8 cellular contexts compared by ENCODE assay signal in genomic region chr7:131688738-131689661, GRCh38.
DNase-seq lines count a peak whose midpoint lies in the region; ATAC-seq and TF ChIP-seq lines count a peak whose summit lies in the region.

No MANE protein-coding gene starts in this region.

- H3K18ac ChIP-seq in mesendoderm (ENCODE audit: low read length) = no peak overlapping the region

- no peak overlapping the region for H3K27ac Mint-ChIP-seq in activated CD8-positive, alpha-beta T cell treated with anti-CD3 and anti-CD28 coated beads for 36 hours

- H2AK5ac ChIP-seq in mesendoderm (ENCODE audit: low read length) = no peak overlapping the region

- no peak overlapping the region for H3K23ac ChIP-seq in mesendoderm (ENCODE audit: low read length)

- CTCF ChIA-PET in activated CD8-positive, alpha-beta T cell treated with anti-CD3 and anti-CD28 coated beads for 36 hours (lab: Charles Lee) = interaction anchor here (0.7 to 4.5 kb wide), 9 partner anchors 9 to 892 kb away, joined by 3 to 45 read pairs (median 5); no protein-coding TSS in a partner anchor

- no peak overlapping the region for H3K4me3 ChIP-seq in effector memory CD4-positive, alpha-beta T cell (ENCODE audit: insufficient read depth, low read depth, low read length, poor library complexity, severe bottlenecking)
- no peak overlapping the region for H3K4me3 ChIP-seq in mesendoderm (ENCODE audit: low read length)

- peak; percentile 85 for TF ChIP-seq CTCF in activated CD8-positive, alpha-beta T cell treated with anti-CD3 and anti-CD28 coated beads for 36 hours (IDR thresholded peaks at IDR 0.05)

- no peaks in the 10 kb centered on the region for H3K9me3 Mint-ChIP-seq in activated CD8-positive, alpha-beta T cell treated with anti-CD3 and anti-CD28 coated beads for 36 hours

- H2BK15ac ChIP-seq in mesendoderm (replicated peaks; ENCODE audit: low read depth) = no peak overlapping the region

- no peaks in the 10 kb centered on the region for H3K27me3 ChIP-seq in effector memory CD4-positive, alpha-beta T cell (replicated peaks; ENCODE audit: control insufficient read depth, insufficient read depth, low read length, poor library complexity, severe bottlenecking)
- H3K27me3 ChIP-seq in mesendoderm (ENCODE audit: insufficient read depth, low read length, poor library complexity) = no peaks in the 10 kb centered on the region

- no CpG with 5 or more reads among the region's 12 CpGs for WGBS in mesendoderm (ENCODE audit: extremely low coverage, insufficient coverage, low lambda C conversion rate)

- peaks cover 32% of the 10 kb centered on the region for H3K27me3 Mint-ChIP-seq in activated CD8-positive, alpha-beta T cell treated with anti-CD3 and anti-CD28 coated beads for 36 hours

- intact Hi-C loops in activated CD8-positive, alpha-beta T cell treated with anti-CD3 and anti-CD28 coated beads for 36 hours (cut with micrococcal nuclease) = loop anchor here (5.0 to 10.0 kb wide), 2 partner anchors 158 to 366 kb away; no protein-coding TSS in a partner anchor

- H3K4me1 ChIP-seq in effector memory CD4-positive, alpha-beta T cell (ENCODE audit: control insufficient read depth, insufficient read depth, low read length, poor library complexity, severe bottlenecking) = no peaks in the 10 kb centered on the region
- H3K4me1 ChIP-seq in mesendoderm (ENCODE audit: control insufficient read depth, low read depth, low read length) = peaks cover 4% of the 10 kb centered on the region

- POLR2A ChIA-PET in activated CD8-positive, alpha-beta T cell treated with anti-CD3 and anti-CD28 coated beads for 36 hours (lab: Charles Lee) = no interaction called here

- no peaks in the 10 kb centered on the region for H3K36me3 ChIP-seq in effector memory CD4-positive, alpha-beta T cell (ENCODE audit: control insufficient read depth, insufficient read depth, low read length)
- H3K36me3 ChIP-seq in mesendoderm (ENCODE audit: control insufficient read depth, insufficient read depth, low read length) = no peaks in the 10 kb centered on the region

- no peak overlapping the region for H3K9ac ChIP-seq in mesendoderm (ENCODE audit: low read length)

- H4K5ac ChIP-seq in mesendoderm (ENCODE audit: low read length) = no peak overlapping the region

- no peaks in the 10 kb centered on the region for H3K79me2 ChIP-seq in mesendoderm (ENCODE audit: control insufficient read depth, insufficient read depth, low read length)

- H3K36me3 Mint-ChIP-seq in activated CD8-positive, alpha-beta T cell treated with anti-CD3 and anti-CD28 coated beads for 36 hours (ENCODE audit: low read depth) = no peaks in the 10 kb centered on the region

- no peak overlapping the region for H4K8ac ChIP-seq in mesendoderm (ENCODE audit: low read depth, low read length)

- H3K79me1 ChIP-seq in mesendoderm (ENCODE audit: low read length) = no peaks in the 10 kb centered on the region

- no peak overlapping the region for H3K27ac ChIP-seq in effector memory CD4-positive, alpha-beta T cell (ENCODE audit: insufficient read depth, low read length, poor library complexity, severe bottlenecking)
- H3K27ac ChIP-seq in mesendoderm (ENCODE audit: low read depth, low read length) = no peak overlapping the region

- no peaks in the 10 kb centered on the region for H3K9me3 ChIP-seq in effector memory CD4-positive, alpha-beta T cell (ENCODE audit: control insufficient read depth, low read length)

- peak; percentile 46 for DNase-seq in DMS53 treated with DMSO at 0.1 percent for 48 hours (lab: John Stamatoyannopoulos, UW; ENCODE audit: unreplicated experiment)
- peak; percentile 26 to 87 for DNase-seq in NCI-H526 (lab: John Stamatoyannopoulos, UW)
- DNase-seq in activated CD8-positive, alpha-beta T cell treated with anti-CD3 and anti-CD28 coated beads for 36 hours = peak; percentile 70
- peak; percentile 13 to 37 (median 17) for DNase-seq in effector memory CD4-positive, alpha-beta T cell
- peak; percentile 86 for DNase-seq in mesendoderm
- peak; percentile 78 for DNase-seq in stimulated activated CD8-positive, alpha-beta memory T cell treated with anti-CD3 and anti-CD28 coated beads, Interleukin-4, amount 100 ng/mL, for 48 hours

- ATAC-seq in HG02588 (IDR thresholded peaks at IDR 0.05; ENCODE audit: unreplicated experiment) (peak; percentile 67), HG03280 (IDR thresholded peaks at IDR 0.05; ENCODE audit: unreplicated experiment) (no peak)
- peak; percentile 74 for ATAC-seq in activated CD8-positive, alpha-beta T cell treated with anti-CD3 and anti-CD28 coated beads for 36 hours

- no peaks in the 10 kb centered on the region for H3K4me1 Mint-ChIP-seq in activated CD8-positive, alpha-beta T cell treated with anti-CD3 and anti-CD28 coated beads for 36 hours (ENCODE audit: low read depth)

- H3K56ac ChIP-seq in mesendoderm (ENCODE audit: low read length) = no peak overlapping the region

- no peak overlapping the region for H3K4me3 Mint-ChIP-seq in activated CD8-positive, alpha-beta T cell treated with anti-CD3 and anti-CD28 coated beads for 36 hours

- no peak overlapping the region for H2BK5ac ChIP-seq in mesendoderm (ENCODE audit: low read length)

- H3K4ac ChIP-seq in mesendoderm (ENCODE audit: low read depth, low read length) = no peak overlapping the region

- no peak overlapping the region for H3K4me2 ChIP-seq in mesendoderm (ENCODE audit: low read length)

- H2BK120ac ChIP-seq in mesendoderm (ENCODE audit: low read depth, low read length) = no peak overlapping the region

Comparison
In these comparisons a context has a peak if more than half of its experiments do, and no peak if none do; other contexts are left out.
1. DNase-seq: peak in every context shown above with its lines; median percentile 86 in mesendoderm; 78 in stimulated activated CD8-positive, alpha-beta memory T cell treated with anti-CD3 and anti-CD28 coated beads, Interleukin-4, amount 100 ng/mL, for 48 hours; 70 in activated CD8-positive, alpha-beta T cell treated with anti-CD3 and anti-CD28 coated beads for 36 hours; 56 in NCI-H526; 46 in DMS53 treated with DMSO at 0.1 percent for 48 hours; 17 in effector memory CD4-positive, alpha-beta T cell.